ENCODE assay signal across 1 cellular context in the genomic region with DNA sequence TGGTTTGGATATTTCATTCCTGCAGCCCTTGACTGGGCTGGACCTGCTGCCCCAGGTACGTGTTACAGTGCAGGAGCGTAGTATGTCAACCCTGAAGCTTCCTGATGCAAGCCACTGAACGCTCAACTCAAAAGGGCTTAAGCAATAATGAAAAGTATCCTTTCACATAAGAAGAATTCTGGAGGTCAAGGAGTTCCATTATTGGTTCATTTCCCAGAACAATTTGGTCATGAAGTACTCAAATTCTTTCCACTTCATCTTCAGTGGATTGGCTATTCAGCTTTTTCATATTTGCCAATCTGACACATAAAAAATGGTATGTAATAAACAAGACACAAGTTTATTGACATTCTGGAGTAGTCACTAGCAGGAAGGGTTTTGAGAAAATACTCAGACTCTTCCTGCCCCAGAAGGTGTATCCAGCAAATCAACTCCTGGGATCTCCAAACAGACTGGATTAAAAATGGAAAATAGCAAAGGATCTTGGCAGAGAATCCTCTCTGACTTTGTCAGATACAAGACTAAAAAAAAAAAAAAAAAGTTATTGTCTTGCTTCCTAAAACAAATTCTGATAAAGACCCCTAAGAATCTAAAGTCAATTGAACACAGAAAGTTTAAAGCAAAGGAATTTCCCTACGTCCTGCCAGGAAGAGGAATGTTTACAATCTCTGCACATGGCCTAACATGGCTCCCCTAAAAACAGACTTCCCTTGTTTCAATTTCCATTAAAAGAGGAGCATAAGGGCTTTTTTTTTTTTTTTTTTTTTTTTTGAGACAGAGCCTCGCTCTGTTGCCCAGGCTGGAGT.
TF ChIP-seq lines count a peak whose summit lies in the region.

No MANE protein-coding gene starts in this region.

TF ChIP-seq in IMR-90, 13 proteins besides CTCF, POLR2A, EP300 and RAD21:
- TF ChIP-seq MAFK (IDR thresholded peaks at IDR 0.05; ENCODE audit: low read depth, low read length) (no peak), CEBPB (IDR thresholded peaks at IDR 0.05; ENCODE audit: low read depth, low read length) (peak; percentile 74)
